In the genomic region with DNA sequence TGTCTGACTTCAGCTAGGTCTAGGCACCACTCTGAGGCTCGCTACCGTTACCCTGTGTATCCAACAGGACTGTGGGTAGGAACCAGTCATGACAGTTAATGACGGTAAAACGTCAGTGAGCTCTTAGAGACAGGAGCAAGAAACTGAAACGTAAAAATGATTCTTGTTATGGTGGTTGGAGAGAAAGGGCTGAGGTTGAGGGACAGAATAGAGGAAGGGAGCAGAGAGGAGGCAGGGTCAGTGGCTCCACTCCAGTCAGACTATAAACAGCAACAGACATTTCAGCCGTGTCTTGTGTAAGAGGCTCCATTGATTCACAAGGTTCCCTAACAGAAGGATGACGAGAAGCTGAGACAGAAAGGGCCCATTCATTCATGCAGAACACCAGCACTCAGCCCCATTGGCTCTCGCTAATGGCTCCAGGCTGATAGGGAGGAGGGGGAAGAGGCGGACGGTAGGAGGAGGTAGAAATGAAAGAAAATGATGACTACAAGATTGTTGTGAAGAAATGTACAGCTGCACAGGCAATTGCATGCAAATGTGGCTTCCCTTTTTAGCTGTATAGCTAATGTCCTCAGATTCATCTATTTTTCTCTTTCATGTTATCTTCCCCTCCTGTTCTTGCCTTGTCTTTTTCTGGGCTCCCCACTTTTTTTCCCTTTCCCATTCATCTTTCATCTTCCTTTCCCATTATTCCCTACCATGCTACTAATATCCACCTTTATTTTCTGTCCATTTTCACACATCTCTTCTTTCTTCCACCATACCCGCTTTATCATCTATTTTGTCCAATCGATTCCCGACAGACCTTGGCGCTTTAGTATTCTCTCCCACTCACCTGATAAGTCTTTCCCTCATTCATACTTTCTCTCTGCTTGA, we compare ENCODE assay signal across 8 cellular contexts. TPM values are rescaled to one million over a fixed set of nuclear protein-coding genes. Genes with fewer than 3 reads are reported as not detected.
DNase-seq lines count a peak whose midpoint lies in the region; ATAC-seq and TF ChIP-seq lines count a peak whose summit lies in the region.

No MANE protein-coding gene starts in this region.

- H3K4me3 Mint-ChIP-seq in activated CD4-positive, alpha-beta memory T cell treated with anti-CD3 and anti-CD28 coated beads for 36 hours: peak overlapping the region; percentile 70
- H3K4me3 Mint-ChIP-seq in WTC11: no peak overlapping the region

- no peaks in the 10 kb centered on the region for H3K36me3 Mint-ChIP-seq in activated CD4-positive, alpha-beta memory T cell treated with anti-CD3 and anti-CD28 coated beads for 36 hours
- peaks cover 36% of the 10 kb centered on the region for H3K36me3 Mint-ChIP-seq in WTC11

- TF ChIP-seq CTCF in WTC11 (IDR thresholded peaks at IDR 0.05): no peak

- no peaks in the 10 kb centered on the region for H3K27me3 ChIP-seq in BLaER1 treated with 17β-estradiol and CSF1 and Interleukin-3, amounts not matched to agents 10 nM and 100 nM

- H3K4me2 ChIP-seq in BLaER1 treated with 17β-estradiol and CSF1 and Interleukin-3, amounts not matched to agents 10 nM and 100 nM: peak overlapping the region; percentile 79 to 95 (median 92)

- peaks cover 65 to 79% (median 76%) of the 10 kb centered on the region in 10 experiments for H3K4me1 ChIP-seq in BLaER1 treated with 17β-estradiol and CSF1 and Interleukin-3, amounts not matched to agents 10 nM and 100 nM

- peak; percentile 72 for DNase-seq in activated CD4-positive, alpha-beta memory T cell treated with anti-CD3 and anti-CD28 coated beads for 36 hours
- no peak for DNase-seq in Right ventricle myocardium superior
- peak; percentile 91 for DNase-seq in superior temporal gyrus (ENCODE audit: extremely low spot score)
- DNase-seq in DMS 273 (lab: John Stamatoyannopoulos, UW; ENCODE audit: unreplicated experiment): no peak
- DNase-seq in WTC11 (ENCODE audit: low spot score): no peak

- H3K27ac ChIP-seq in BLaER1 treated with 17β-estradiol and CSF1 and Interleukin-3, amounts not matched to agents 10 nM and 100 nM: peak overlapping the region; percentile 76 to 98 (median 96)

- CTCF ChIA-PET in activated CD4-positive, alpha-beta memory T cell treated with anti-CD3 and anti-CD28 coated beads for 36 hours (lab: Charles Lee): interaction anchor here (0.9 to 2.1 kb wide), 11 partner anchors 10 to 224 kb away, joined by 3 to 12 read pairs (median 3); no protein-coding TSS in a partner anchor
- CTCF ChIA-PET in WTC11 (lab: Charles Lee): interaction anchor here (0.7 to 2.7 kb wide), 13 partner anchors 9 to 381 kb away, joined by 3 to 15 read pairs (median 4); no protein-coding TSS in a partner anchor

- no peaks in the 10 kb centered on the region for H3K36me3 ChIP-seq in BLaER1 treated with 17β-estradiol and CSF1 and Interleukin-3, amounts not matched to agents 10 nM and 100 nM

- peak overlapping the region; percentile 94 for H3K27ac Mint-ChIP-seq in activated CD4-positive, alpha-beta memory T cell treated with anti-CD3 and anti-CD28 coated beads for 36 hours
- no peak overlapping the region for H3K27ac Mint-ChIP-seq in WTC11

- peak; percentile 50 for ATAC-seq in HG03139 (IDR thresholded peaks at IDR 0.05; ENCODE audit: unreplicated experiment)
- peak; percentile 7 for ATAC-seq in Right ventricle myocardium superior (ENCODE audit: poor library complexity)
- ATAC-seq in WTC11: no peak

- peak overlapping the region; percentile 66 to 93 (median 91) for H3K9ac ChIP-seq in BLaER1 treated with 17β-estradiol and CSF1 and Interleukin-3, amounts not matched to agents 10 nM and 100 nM

- no peaks in the 10 kb centered on the region for H3K9me3 Mint-ChIP-seq in activated CD4-positive, alpha-beta memory T cell treated with anti-CD3 and anti-CD28 coated beads for 36 hours
- no peaks in the 10 kb centered on the region for H3K9me3 Mint-ChIP-seq in WTC11

- peak; percentile 70 for TF ChIP-seq POLR2A in GM19099 (IDR thresholded peaks at IDR 0.05; ENCODE audit: extremely low read depth, insufficient read length, low read depth)

- no peaks in the 10 kb centered on the region for H3K27me3 Mint-ChIP-seq in activated CD4-positive, alpha-beta memory T cell treated with anti-CD3 and anti-CD28 coated beads for 36 hours
- peaks cover 62% of the 10 kb centered on the region for H3K27me3 Mint-ChIP-seq in WTC11 (ENCODE audit: low read depth)

- H3K9me3 ChIP-seq in BLaER1 treated with 17β-estradiol and CSF1 and Interleukin-3, amounts not matched to agents 10 nM and 100 nM (replicated peaks in 1 of 11): peaks cover 0 to 4% (median 0%) of the 10 kb centered on the region in 11 experiments; a peak in 1 of 22 replicates

- peak overlapping the region in 9 of 10 experiments; percentile 9 to 55 (median 27); a peak in 13 of 20 replicates for H3K4me3 ChIP-seq in BLaER1 treated with 17β-estradiol and CSF1 and Interleukin-3, amounts not matched to agents 10 nM and 100 nM

- POLR2A ChIA-PET in activated CD4-positive, alpha-beta memory T cell treated with anti-CD3 and anti-CD28 coated beads for 36 hours (lab: Charles Lee): interaction anchor here (0.8 to 2.9 kb wide), 19 partner anchors 24 to 314 kb away, joined by 3 to 31 read pairs (median 7); no protein-coding TSS in a partner anchor
- POLR2A ChIA-PET in WTC11 (lab: Charles Lee): no interaction called here

- peaks cover 65% of the 10 kb centered on the region for H3K4me1 Mint-ChIP-seq in activated CD4-positive, alpha-beta memory T cell treated with anti-CD3 and anti-CD28 coated beads for 36 hours (ENCODE audit: low read depth)
- peaks cover 40% of the 10 kb centered on the region for H3K4me1 Mint-ChIP-seq in WTC11

- intact Hi-C loops in activated CD4-positive, alpha-beta memory T cell treated with anti-CD3 and anti-CD28 coated beads for 36 hours (cut with micrococcal nuclease): loop anchor here (5.0 kb wide), 1 partner anchor 41 kb away; no protein-coding TSS in a partner anchor
- intact Hi-C loops in Right ventricle myocardium superior (cut with DNase I): loop anchor here (10.0 kb wide), 2 partner anchors 72 to 258 kb away; no protein-coding TSS in a partner anchor

- no peaks in the 10 kb centered on the region for H4K20me1 ChIP-seq in BLaER1 treated with 17β-estradiol and CSF1 and Interleukin-3, amounts not matched to agents 10 nM and 100 nM

TF ChIP-seq in WTC11, 78 proteins besides CTCF, POLR2A, EP300 and RAD21 (continues in another document):
- TF ChIP-seq, protein P1, sequence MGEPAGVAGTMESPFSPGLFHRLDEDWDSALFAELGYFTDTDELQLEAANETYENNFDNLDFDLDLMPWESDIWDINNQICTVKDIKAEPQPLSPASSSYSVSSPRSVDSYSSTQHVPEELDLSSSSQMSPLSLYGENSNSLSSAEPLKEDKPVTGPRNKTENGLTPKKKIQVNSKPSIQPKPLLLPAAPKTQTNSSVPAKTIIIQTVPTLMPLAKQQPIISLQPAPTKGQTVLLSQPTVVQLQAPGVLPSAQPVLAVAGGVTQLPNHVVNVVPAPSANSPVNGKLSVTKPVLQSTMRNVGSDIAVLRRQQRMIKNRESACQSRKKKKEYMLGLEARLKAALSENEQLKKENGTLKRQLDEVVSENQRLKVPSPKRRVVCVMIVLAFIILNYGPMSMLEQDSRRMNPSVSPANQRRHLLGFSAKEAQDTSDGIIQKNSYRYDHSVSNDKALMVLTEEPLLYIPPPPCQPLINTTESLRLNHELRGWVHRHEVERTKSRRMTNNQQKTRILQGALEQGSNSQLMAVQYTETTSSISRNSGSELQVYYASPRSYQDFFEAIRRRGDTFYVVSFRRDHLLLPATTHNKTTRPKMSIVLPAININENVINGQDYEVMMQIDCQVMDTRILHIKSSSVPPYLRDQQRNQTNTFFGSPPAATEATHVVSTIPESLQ (CRISPR knock-in tag; IDR thresholded peaks at IDR 0.05): no peak
- TF ChIP-seq CREB1 (CRISPR knock-in tag; IDR thresholded peaks at IDR 0.05): no peak
- TF ChIP-seq, protein P2, sequence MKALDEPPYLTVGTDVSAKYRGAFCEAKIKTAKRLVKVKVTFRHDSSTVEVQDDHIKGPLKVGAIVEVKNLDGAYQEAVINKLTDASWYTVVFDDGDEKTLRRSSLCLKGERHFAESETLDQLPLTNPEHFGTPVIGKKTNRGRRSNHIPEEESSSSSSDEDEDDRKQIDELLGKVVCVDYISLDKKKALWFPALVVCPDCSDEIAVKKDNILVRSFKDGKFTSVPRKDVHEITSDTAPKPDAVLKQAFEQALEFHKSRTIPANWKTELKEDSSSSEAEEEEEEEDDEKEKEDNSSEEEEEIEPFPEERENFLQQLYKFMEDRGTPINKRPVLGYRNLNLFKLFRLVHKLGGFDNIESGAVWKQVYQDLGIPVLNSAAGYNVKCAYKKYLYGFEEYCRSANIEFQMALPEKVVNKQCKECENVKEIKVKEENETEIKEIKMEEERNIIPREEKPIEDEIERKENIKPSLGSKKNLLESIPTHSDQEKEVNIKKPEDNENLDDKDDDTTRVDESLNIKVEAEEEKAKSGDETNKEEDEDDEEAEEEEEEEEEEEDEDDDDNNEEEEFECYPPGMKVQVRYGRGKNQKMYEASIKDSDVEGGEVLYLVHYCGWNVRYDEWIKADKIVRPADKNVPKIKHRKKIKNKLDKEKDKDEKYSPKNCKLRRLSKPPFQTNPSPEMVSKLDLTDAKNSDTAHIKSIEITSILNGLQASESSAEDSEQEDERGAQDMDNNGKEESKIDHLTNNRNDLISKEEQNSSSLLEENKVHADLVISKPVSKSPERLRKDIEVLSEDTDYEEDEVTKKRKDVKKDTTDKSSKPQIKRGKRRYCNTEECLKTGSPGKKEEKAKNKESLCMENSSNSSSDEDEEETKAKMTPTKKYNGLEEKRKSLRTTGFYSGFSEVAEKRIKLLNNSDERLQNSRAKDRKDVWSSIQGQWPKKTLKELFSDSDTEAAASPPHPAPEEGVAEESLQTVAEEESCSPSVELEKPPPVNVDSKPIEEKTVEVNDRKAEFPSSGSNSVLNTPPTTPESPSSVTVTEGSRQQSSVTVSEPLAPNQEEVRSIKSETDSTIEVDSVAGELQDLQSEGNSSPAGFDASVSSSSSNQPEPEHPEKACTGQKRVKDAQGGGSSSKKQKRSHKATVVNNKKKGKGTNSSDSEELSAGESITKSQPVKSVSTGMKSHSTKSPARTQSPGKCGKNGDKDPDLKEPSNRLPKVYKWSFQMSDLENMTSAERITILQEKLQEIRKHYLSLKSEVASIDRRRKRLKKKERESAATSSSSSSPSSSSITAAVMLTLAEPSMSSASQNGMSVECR (CRISPR knock-in tag; IDR thresholded peaks at IDR 0.05; ENCODE audit: borderline replicate concordance): no peak
- TF ChIP-seq, protein P3, sequence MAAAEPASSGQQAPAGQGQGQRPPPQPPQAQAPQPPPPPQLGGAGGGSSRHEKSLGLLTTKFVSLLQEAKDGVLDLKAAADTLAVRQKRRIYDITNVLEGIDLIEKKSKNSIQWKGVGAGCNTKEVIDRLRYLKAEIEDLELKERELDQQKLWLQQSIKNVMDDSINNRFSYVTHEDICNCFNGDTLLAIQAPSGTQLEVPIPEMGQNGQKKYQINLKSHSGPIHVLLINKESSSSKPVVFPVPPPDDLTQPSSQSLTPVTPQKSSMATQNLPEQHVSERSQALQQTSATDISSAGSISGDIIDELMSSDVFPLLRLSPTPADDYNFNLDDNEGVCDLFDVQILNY (CRISPR knock-in tag; IDR thresholded peaks at IDR 0.05): no peak
- no peak for TF ChIP-seq TP53 (CRISPR knock-in tag; IDR thresholded peaks at IDR 0.05)
- TF ChIP-seq OVOL2 (CRISPR knock-in tag; IDR thresholded peaks at IDR 0.05; ENCODE audit: borderline replicate concordance): no peak

RNA-seq across cellular contexts. Expression of a gene that starts 34.3 kb away (rescaled TPM):
- total RNA-seq in activated CD4-positive, alpha-beta memory T cell treated with anti-CD3 and anti-CD28 coated beads for 36 hours: 100 to 1,000 TPM; 436 to 444 TPM
- 45.6 TPM for total RNA-seq in Right ventricle myocardium superior
- total RNA-seq in WTC11 (2021): 25.3 to 33.1 TPM (median 27.2 TPM) in 3 replicates

Comparison
In these comparisons a context has a peak if more than half of its experiments do, and no peak if none do; other contexts are left out.
1. DNase-seq: peak in activated CD4-positive, alpha-beta memory T cell treated with anti-CD3 and anti-CD28 coated beads for 36 hours (single experiment) and superior temporal gyrus (single experiment); none in Right ventricle myocardium superior (single experiment), DMS 273 (single experiment) and WTC11 (single experiment).